ENCODE assay signal across 1 cellular context in genomic region chr7:90655566-90655965, GRCh38.
A peak's percentile ranks its signal among the peaks of the same experiment; 100 is the strongest.
TF ChIP-seq lines count a peak whose summit lies in the region.

No MANE protein-coding gene starts in this region.

TF ChIP-seq in SK-N-SH treated with all-trans-retinoic acid at 6 μM for 48 hours, 23 proteins besides CTCF, POLR2A, EP300 and RAD21 (continued from another document):
- TF ChIP-seq TSHZ2 (CRISPR knock-in tag; IDR thresholded peaks at IDR 0.05), result no peak
- TF ChIP-seq ZNF8 (CRISPR knock-in tag; IDR thresholded peaks at IDR 0.05), result no peak
- TF ChIP-seq ARNTL (CRISPR knock-in tag; IDR thresholded peaks at IDR 0.05; ENCODE audit: borderline replicate concordance, low read depth), result no peak
- peak; percentile 85 for TF ChIP-seq ISL1 (CRISPR knock-in tag; IDR thresholded peaks at IDR 0.05)
- no peak for TF ChIP-seq OSR1 (CRISPR knock-in tag; IDR thresholded peaks at IDR 0.05)
- TF ChIP-seq ZFP3 (CRISPR knock-in tag; IDR thresholded peaks at IDR 0.05), result no peak
- TF ChIP-seq TCF4 (CRISPR knock-in tag; IDR thresholded peaks at IDR 0.05; ENCODE audit: borderline replicate concordance), result no peak
- TF ChIP-seq TOX (CRISPR knock-in tag; IDR thresholded peaks at IDR 0.05; ENCODE audit: borderline replicate concordance), result 0 out of 2 replicates have a peak, but pooled peaks have one; percentile 68
